8 cellular contexts compared by ENCODE assay signal in the genomic region with DNA sequence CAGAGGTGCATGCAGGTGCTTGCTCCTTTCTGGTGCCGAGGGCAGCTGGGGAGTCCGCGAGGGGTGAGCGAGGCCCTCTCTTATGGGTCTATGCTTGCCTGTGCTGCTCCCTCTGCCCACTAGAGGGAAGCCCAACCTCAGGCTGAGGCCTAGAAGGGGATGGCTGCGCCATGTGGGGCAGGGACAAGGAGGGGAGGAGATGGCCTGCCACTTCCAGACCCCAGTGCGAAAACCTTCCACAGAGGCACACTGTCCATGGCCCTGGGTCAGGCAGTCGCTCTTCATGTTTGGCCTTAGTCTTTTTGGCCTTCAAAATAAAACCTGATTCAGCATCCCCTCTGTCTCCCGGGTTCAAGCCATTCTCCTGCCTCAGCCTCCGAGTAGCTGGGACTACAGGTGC. TPM values are rescaled to one million over a fixed set of nuclear protein-coding genes. Genes with fewer than 3 reads are reported as not detected.
DNase-seq lines count a peak whose midpoint lies in the region; ATAC-seq and TF ChIP-seq lines count a peak whose summit lies in the region.

No MANE protein-coding gene starts in this region.

- H3K4me1 ChIP-seq in HCT116 (ENCODE audit: control insufficient read depth in 1 of 2, insufficient read depth in 2 of 2, low read length in 2 of 2) (peaks cover 8 to 9% of the 10 kb centered on the region in 2 experiments), left lung (peaks cover 0 to 3% of the 10 kb centered on the region in 2 donors)

- H3K4me2 ChIP-seq in HCT116 (ENCODE audit: low read length), result no peak overlapping the region

- ATAC-seq in HCT116 (peak; percentile 91), left lung (peak; percentile 88), GM18517 (IDR thresholded peaks at IDR 0.05; ENCODE audit: unreplicated experiment) (no peak)

- CTCF ChIA-PET in HCT116 (lab: Charles Lee), result interaction anchor here (0.9 to 5.3 kb wide), 3 partner anchors 24 to 61 kb away, joined by 3 to 322 read pairs (median 3); no protein-coding TSS in a partner anchor

- H4K20me1 ChIP-seq in HCT116 (ENCODE audit: insufficient read depth), result no peaks in the 10 kb centered on the region

- BruUV-seq in HCT116 (replicated peaks; lab: Mats Ljungman, UMichigan), result no TSS peak

- no peak overlapping the region for H2AFZ ChIP-seq in HCT116 (ENCODE audit: low read depth, low read length, poor library complexity, severe bottlenecking)

- H3K27me3 ChIP-seq in HCT116 (ENCODE audit: insufficient read depth, low read length) (no peaks in the 10 kb centered on the region), left lung (peaks cover 7 to 24% of the 10 kb centered on the region in 2 donors)

- no peak overlapping the region for H3K27ac ChIP-seq in HCT116 (ENCODE audit: low read depth, low read length)
- no peak overlapping the region for H3K27ac ChIP-seq in left lung

- intact Hi-C loops in HCT116 (cut with micrococcal nuclease), result loop anchor here (2.0 kb wide), 1 partner anchor 226 kb away; no protein-coding TSS in a partner anchor
- intact Hi-C loops in left lung (cut with DNase I), result loop anchor here (5.0 to 10.0 kb wide), 2 partner anchors 62 to 224 kb away; no protein-coding TSS in a partner anchor

- RAD21 ChIA-PET in HCT116 (lab: Charles Lee; ENCODE audit: low non-redundant PET in 1 of 2, low total read pairs in 2 of 2, uncharacterized antibody in 2 of 2, unreplicated experiment in 2 of 2), result interaction anchor here (0.6 to 1.7 kb wide), 2 partner anchors 63 to 144 kb away, joined by 4 to 9 read pairs; no protein-coding TSS in a partner anchor

- no peak overlapping the region for H3K9ac ChIP-seq in HCT116 (ENCODE audit: low read length)

- DNase-seq in COLO668 (lab: John Stamatoyannopoulos, UW; ENCODE audit: unreplicated experiment), result peak; percentile 78
- peak; percentile 45 for DNase-seq in HCT116 (ENCODE audit: low read depth, low spot score)
- DNase-seq in NCI-H2196 treated with DMSO at 0.1 percent for 48 hours (lab: John Stamatoyannopoulos, UW; ENCODE audit: unreplicated experiment), result peak; percentile 21
- peak; percentile 40 for DNase-seq in activated CD4-positive, alpha-beta T cell treated with anti-CD3 and anti-CD28 coated beads for 1 hour
- peak; percentile 5 to 39 for DNase-seq in cerebellar nuclear complex (lab: John Stamatoyannopoulos, UW)
- DNase-seq in left lung, result peak; percentile 39 to 63
- peak; percentile 44 to 53 (median 51) for DNase-seq in stimulated activated CD4-positive, alpha-beta T cell treated with anti-CD3 and anti-CD28 coated beads, TNF-alpha, amount 100 ng/mL, for 48 hours (ENCODE audit: low read depth in 3 of 3)

- H3K79me2 ChIP-seq in HCT116 (ENCODE audit: insufficient read depth, low read length), result no peaks in the 10 kb centered on the region

- H3K36me3 ChIP-seq in HCT116 (ENCODE audit: control insufficient read depth in 1 of 2, insufficient read depth in 2 of 2, low read length in 2 of 2) (no peaks in the 10 kb centered on the region), left lung (no peaks in the 10 kb centered on the region)

- no peaks in the 10 kb centered on the region for H3K9me2 ChIP-seq in HCT116 (ENCODE audit: insufficient read depth)

- H3K4me3 ChIP-seq in HCT116 (replicated peaks in 1 of 2; ENCODE audit: low read depth in 1 of 2, low read length in 2 of 2) (no peak overlapping the region), left lung (no peak overlapping the region)

- TF ChIP-seq CTCF in HCT116 (IDR thresholded peaks at IDR 0.05 in 2 of 3, conservative IDR thresholded peaks at IDR 0.05 in 1 of 3; ENCODE audit: borderline replicate concordance in 1 of 3, insufficient read depth in 1 of 3, low read depth in 2 of 3, low read length in 2 of 3) (peak; percentile 87 to 92 (median 91)), left lung (IDR thresholded peaks at IDR 0.05) (peak; percentile 68 to 74)

- TF ChIP-seq RAD21 in HCT116 (IDR thresholded peaks at IDR 0.05; ENCODE audit: low read depth), result peak; percentile 94

- POLR2A ChIA-PET in HCT116 (lab: Charles Lee), result no interaction called here

- no peak for TF ChIP-seq POLR2A in HCT116 (IDR thresholded peaks at IDR 0.05; ENCODE audit: borderline replicate concordance, extremely low read depth, insufficient read depth, insufficient read length)

- H3K9me3 ChIP-seq in HCT116 (ENCODE audit: control insufficient read depth in 1 of 2, insufficient read depth in 1 of 2, low read depth in 1 of 2, low read length in 2 of 2) (no peaks in the 10 kb centered on the region), left lung (no peaks in the 10 kb centered on the region)

TF ChIP-seq in HCT116, 20 proteins besides CTCF, POLR2A, EP300 and RAD21:
- TF ChIP-seq, protein P1, sequence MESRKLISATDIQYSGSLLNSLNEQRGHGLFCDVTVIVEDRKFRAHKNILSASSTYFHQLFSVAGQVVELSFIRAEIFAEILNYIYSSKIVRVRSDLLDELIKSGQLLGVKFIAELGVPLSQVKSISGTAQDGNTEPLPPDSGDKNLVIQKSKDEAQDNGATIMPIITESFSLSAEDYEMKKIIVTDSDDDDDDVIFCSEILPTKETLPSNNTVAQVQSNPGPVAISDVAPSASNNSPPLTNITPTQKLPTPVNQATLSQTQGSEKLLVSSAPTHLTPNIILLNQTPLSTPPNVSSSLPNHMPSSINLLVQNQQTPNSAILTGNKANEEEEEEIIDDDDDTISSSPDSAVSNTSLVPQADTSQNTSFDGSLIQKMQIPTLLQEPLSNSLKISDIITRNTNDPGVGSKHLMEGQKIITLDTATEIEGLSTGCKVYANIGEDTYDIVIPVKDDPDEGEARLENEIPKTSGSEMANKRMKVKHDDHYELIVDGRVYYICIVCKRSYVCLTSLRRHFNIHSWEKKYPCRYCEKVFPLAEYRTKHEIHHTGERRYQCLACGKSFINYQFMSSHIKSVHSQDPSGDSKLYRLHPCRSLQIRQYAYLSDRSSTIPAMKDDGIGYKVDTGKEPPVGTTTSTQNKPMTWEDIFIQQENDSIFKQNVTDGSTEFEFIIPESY (IDR thresholded peaks at IDR 0.05; ENCODE audit: extremely low read depth, insufficient replicate concordance, low read length), result no peak
- TF ChIP-seq ELF1 (IDR thresholded peaks at IDR 0.05; ENCODE audit: borderline replicate concordance, low read depth) (no peak), EZH2 (IDR thresholded peaks at IDR 0.05) (no peak), ZFX (IDR thresholded peaks at IDR 0.05) (no peak; the same call in 1 of the 2 replicates)

RNA-seq across cellular contexts. Expression of a gene that starts 14.0 kb away (rescaled TPM):
- 5.7 TPM for total RNA-seq in HCT116 (2021; ENCODE audit: unreplicated experiment)
- polyA plus RNA-seq in HCT116 (2012), result 2.1 and 3.0 TPM in 2 replicates
- not detected for total RNA-seq in left lung

RNA-seq across cellular contexts. Expression of a gene that starts 44.7 kb away (rescaled TPM):
- 1.0 TPM for total RNA-seq in HCT116 (2021; ENCODE audit: unreplicated experiment)
- 0.86 and 1.3 TPM in 2 replicates for polyA plus RNA-seq in HCT116 (2012)
- total RNA-seq in left lung, result not detected

RNA-seq across cellular contexts. Expression of a gene that starts 44.9 kb away (rescaled TPM):
- total RNA-seq in HCT116 (2021; ENCODE audit: unreplicated experiment) (619 TPM), left lung (100 to 1,000 TPM; 166 to 183 TPM)
- polyA plus RNA-seq in HCT116 (2012), result 424 and 502 TPM in 2 replicates

Comparison
In these comparisons a context has a peak if more than half of its experiments do, and no peak if none do; other contexts are left out.
1. DNase-seq: peak in every context shown above with its lines; median percentile 78 in COLO668; 51 in left lung; 51 in stimulated activated CD4-positive, alpha-beta T cell treated with anti-CD3 and anti-CD28 coated beads, TNF-alpha, amount 100 ng/mL, for 48 hours; 45 in HCT116; 40 in activated CD4-positive, alpha-beta T cell treated with anti-CD3 and anti-CD28 coated beads for 1 hour; 22 in cerebellar nuclear complex; 21 in NCI-H2196 treated with DMSO at 0.1 percent for 48 hours.